ENCODE assay signal across 33 cellular contexts in genomic region chr3:167033866-167034265, GRCh38.
"Had no signal": no experiment of that assay in that cellular context is flagged by ENCODE, and none has a peak within 500 bp of the region (broad histone marks: within the 10 kb centered on the region; RNA-seq: fewer than 3 reads in every experiment).

No MANE protein-coding gene starts in this region.

- H3K27me3 ChIP-seq: MG63 had no signal

- DNase-seq: Karpas-422, Kasumi-1, KG1, MG63, MM.1S, MV-4-11, NCI-H1048, NCI-H1092, NCI-H1092 treated with DMSO at 0.1 percent for 48 hours, NCI-H1105, NCI-H1105 treated with DMSO at 0.1 percent for 48 hours, NCI-H1417 treated with DMSO at 0.1 percent for 48 hours, NCI-H1436, NCI-H1436 treated with DMSO at 0.1 percent for 48 hours, NCI-H146, NCI-H1694, NCI-H1694 treated with DMSO at 0.1 percent for 48 hours, NCI-H187, NCI-H187 treated with DMSO at 0.1 percent for 48 hours, NCI-H1930, NCI-H2029, NCI-H2029 treated with DMSO at 0.1 percent for 48 hours, NCI-H2081, NCI-H2081 treated with DMSO at 0.1 percent for 48 hours, NCI-H2107, NCI-H2171, NCI-H2171 treated with DMSO at 0.1 percent for 48 hours, NCI-H2227 treated with DMSO at 0.1 percent for 48 hours, NCI-H226, NCI-H345, NCI-H446, NCI-H446 treated with DMSO at 0.1 percent for 48 hours had no signal

- H3K4me3 ChIP-seq: MG63 had no signal

- H3K27ac ChIP-seq: KMS-11 had no signal

- H3K9me3 ChIP-seq: MG63 had no signal

- H3K9ac ChIP-seq: KMS-11 had no signal

- H3K36me3 ChIP-seq: MG63 had no signal
